20 cellular contexts compared by ENCODE assay signal in the genomic region with DNA sequence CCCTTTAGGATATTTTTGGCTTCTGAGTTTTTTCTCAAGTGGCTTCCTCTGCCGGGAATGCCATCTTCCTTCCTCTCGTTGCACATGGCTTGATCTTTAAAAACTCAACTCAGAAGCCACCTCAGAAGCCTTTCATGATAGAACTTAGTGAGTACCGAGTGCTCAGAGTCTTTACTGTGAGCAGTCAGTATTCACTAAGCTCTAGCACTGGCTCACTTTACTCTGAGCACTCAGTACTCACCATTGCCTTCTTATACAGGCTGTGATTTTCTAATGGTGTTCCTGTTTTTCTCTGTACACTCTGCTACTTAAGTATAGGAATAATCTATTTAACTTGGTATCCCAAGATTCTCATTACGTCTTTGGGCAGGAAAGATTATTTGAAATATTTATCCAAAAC.
"Had no signal": no experiment of that assay in that cellular context is flagged by ENCODE, and none has a peak within 500 bp of the region (broad histone marks: within the 10 kb centered on the region; RNA-seq: fewer than 3 reads in every experiment).

No MANE protein-coding gene starts in this region.

- H3K27ac ChIP-seq: foreskin keratinocyte, left ventricle myocardium inferior, lower lobe of right lung, suprapubic skin, thyroid gland had no signal

- H3K4me1 Mint-ChIP-seq: endodermal cell; memory B cell; mesothelial cell of epicardium; natural killer cell; neural crest cell; stimulated activated naive B cell treated with anti-CD40 and anti-IgM and Interleukin-4, amounts not matched to agents 10 μg/mL and 1 μg/mL and 100 μg/mL, for 72 hours had no signal

- ATAC-seq: foreskin keratinocyte; lower lobe of right lung; natural killer cell; sciatic nerve; stimulated activated naive B cell treated with anti-CD40 and anti-IgM and Interleukin-4, amounts not matched to agents 10 μg/mL and 1 μg/mL and 100 μg/mL, for 72 hours had no signal

- H3K36me3 Mint-ChIP-seq: memory B cell; mesothelial cell of epicardium; natural killer cell; stimulated activated naive B cell treated with anti-CD40 and anti-IgM and Interleukin-4, amounts not matched to agents 10 μg/mL and 1 μg/mL and 100 μg/mL, for 72 hours; type B pancreatic cell had no signal

- H3K9me3 Mint-ChIP-seq: endodermal cell; memory B cell; mesothelial cell of epicardium; natural killer cell; neural crest cell; stimulated activated naive B cell treated with anti-CD40 and anti-IgM and Interleukin-4, amounts not matched to agents 10 μg/mL and 1 μg/mL and 100 μg/mL, for 72 hours; type B pancreatic cell had no signal

- DNase-seq: effector CD4-positive, alpha-beta T cell; endodermal cell; erythroblast; foreskin keratinocyte; kidney; left cardiac atrium; left ventricle myocardium inferior; lower lobe of right lung; natural killer cell; posterior cingulate gyrus; stimulated activated CD4-positive, alpha-beta T cell treated with anti-CD3 and anti-CD28 coated beads, Interleukin-2, amount 100 ng/mL, for 24 hours; stimulated activated CD4-positive, alpha-beta T cell treated with anti-CD3 and anti-CD28 coated beads, Interleukin-4, amount 100 ng/mL, for 4 hours; stimulated activated naive B cell treated with anti-CD40 and anti-IgM and Interleukin-4, amounts not matched to agents 10 μg/mL and 1 μg/mL and 100 μg/mL, for 72 hours; thyroid gland had no signal

- H3K4me3 ChIP-seq: left ventricle myocardium inferior, lower lobe of right lung, suprapubic skin, thyroid gland had no signal

- H3K9me3 ChIP-seq: left ventricle myocardium inferior, lower lobe of right lung, suprapubic skin, thyroid gland had no signal

- H3K4me1 ChIP-seq: foreskin keratinocyte, lower lobe of right lung, suprapubic skin, thyroid gland had no signal

- H3K27ac Mint-ChIP-seq: endodermal cell; memory B cell; mesothelial cell of epicardium; natural killer cell; stimulated activated naive B cell treated with anti-CD40 and anti-IgM and Interleukin-4, amounts not matched to agents 10 μg/mL and 1 μg/mL and 100 μg/mL, for 72 hours; type B pancreatic cell had no signal

- H3K27me3 ChIP-seq: foreskin keratinocyte, suprapubic skin, thyroid gland had no signal

- H3K36me3 ChIP-seq: left ventricle myocardium inferior, lower lobe of right lung, suprapubic skin, thyroid gland had no signal

- H3K4me3 Mint-ChIP-seq: endodermal cell; memory B cell; mesothelial cell of epicardium; natural killer cell; neural crest cell; stimulated activated naive B cell treated with anti-CD40 and anti-IgM and Interleukin-4, amounts not matched to agents 10 μg/mL and 1 μg/mL and 100 μg/mL, for 72 hours; type B pancreatic cell had no signal
